1 cellular context compared by ENCODE assay signal in genomic region chr2:37231251-37232130, GRCh38.
TF ChIP-seq lines count a peak whose summit lies in the region.

CEBPZ (minus strand) TSS chr2:37231596; CDS start chr2:37231567, 29 bp downstream.
NDUFAF7 (plus strand) TSS chr2:37231658; CDS start chr2:37231706, 48 bp downstream.

TF ChIP-seq in H1, 55 proteins besides CTCF, POLR2A, EP300 and RAD21:
- no peak for TF ChIP-seq CBX8 (IDR thresholded peaks at IDR 0.05; ENCODE audit: borderline replicate concordance, low read depth, low read length)
- TF ChIP-seq SIN3A (conservative IDR thresholded peaks at IDR 0.05 in 1 of 2, IDR thresholded peaks at IDR 0.05 in 1 of 2; ENCODE audit: low read depth in 1 of 2, low read length in 2 of 2) = peak in 1 of 2 experiments; percentile 89; a peak in 2 of 4 replicates
- peak; percentile 40; the same call in 1 of the 2 replicates for TF ChIP-seq MAX (IDR thresholded peaks at IDR 0.05)
- TF ChIP-seq SIRT6 (IDR thresholded peaks at IDR 0.05; ENCODE audit: low read length) = no peak
- peak; percentile 18 to 74; a peak in 2 of 4 replicates for TF ChIP-seq HDAC2 (IDR thresholded peaks at IDR 0.05; ENCODE audit: borderline replicate concordance in 1 of 2, low read depth in 2 of 2, low read length in 2 of 2)
- no peak for TF ChIP-seq RFX5 (IDR thresholded peaks at IDR 0.05; ENCODE audit: borderline replicate concordance, low read depth, low read length)
- peak; percentile 78 for TF ChIP-seq KDM4A (IDR thresholded peaks at IDR 0.05; ENCODE audit: low read depth, low read length, severe bottlenecking)
- peak; percentile 67 for TF ChIP-seq SAP30 (IDR thresholded peaks at IDR 0.05; ENCODE audit: insufficient read depth, insufficient replicate concordance, low read length)
- TF ChIP-seq SP4 (IDR thresholded peaks at IDR 0.05; ENCODE audit: low read length) = 0 out of 2 replicates have a peak, but pooled peaks have one; percentile 53
- TF ChIP-seq RBBP5 (IDR thresholded peaks at IDR 0.05; ENCODE audit: borderline replicate concordance, low read depth, low read length) = peak; percentile 91
- TF ChIP-seq TAF1 (IDR thresholded peaks at IDR 0.05; ENCODE audit: low read depth, low read length) = peak; percentile 82
- TF ChIP-seq YY1 (IDR thresholded peaks at IDR 0.05; ENCODE audit: low read depth, low read length) = peak; percentile 90
- TF ChIP-seq TAF7 (optimal IDR thresholded peaks at IDR 0.05; ENCODE audit: borderline replicate concordance, low read depth, low read length) = peak; percentile 87
- TF ChIP-seq PHF8 (conservative IDR thresholded peaks at IDR 0.05; ENCODE audit: low read depth, low read length) = peak; percentile 68
- TF ChIP-seq TBP (IDR thresholded peaks at IDR 0.05; ENCODE audit: low read depth, low read length) = peak; percentile 75
- TF ChIP-seq SP1 (IDR thresholded peaks at IDR 0.05; ENCODE audit: low read depth, low read length) = 0 out of 2 replicates have a peak, but pooled peaks have one; percentile 20
- TF ChIP-seq POLR2AphosphoS5 (IDR thresholded peaks at IDR 0.05; ENCODE audit: low read depth, low read length) = peak; percentile 66
- peak; percentile 48; the same call in 1 of the 2 replicates for TF ChIP-seq CEBPB (IDR thresholded peaks at IDR 0.05; ENCODE audit: low read depth, low read length)
- TF ChIP-seq JUND (IDR thresholded peaks at IDR 0.05; ENCODE audit: low read length) = no peak
- peak; percentile 74; the same call in 1 of the 2 replicates for TF ChIP-seq GABPA (IDR thresholded peaks at IDR 0.05; ENCODE audit: borderline replicate concordance, insufficient read depth, low read length)
- peak; percentile 75 for TF ChIP-seq ASH2L (IDR thresholded peaks at IDR 0.05; ENCODE audit: low read length)
- no peak for TF ChIP-seq JUN (IDR thresholded peaks at IDR 0.05; ENCODE audit: low read depth, low read length)
- peak; percentile 77 for TF ChIP-seq CREB1 (IDR thresholded peaks at IDR 0.05)
- TF ChIP-seq KDM5A (IDR thresholded peaks at IDR 0.05; ENCODE audit: low read length) = peak; percentile 66; the same call in 1 of the 2 replicates
TF ChIP-seq in H1: peak in this region for 19.
